ENCODE assay signal across 10 cellular contexts in genomic region chrX:51710264-51710987, GRCh38. TPM values are rescaled to one million over a fixed set of nuclear protein-coding genes. Genes with fewer than 3 reads are reported as not detected.
"Had no signal": no experiment of that assay in that cellular context is flagged by ENCODE, and none has a peak within 500 bp of the region (broad histone marks: within the 10 kb centered on the region; RNA-seq: fewer than 3 reads in every experiment).

TSS of gene CENPVL1 (plus strand) at chrX:51710512. CDS start at chrX:51710512, 0 bp downstream.

RNA-seq across cellular contexts. Expression of gene CENPVL1, which starts in this region (rescaled TPM):
- total RNA-seq: OCI-LY7, PC-3, PC-9, Peyer's patch, Right ventricle myocardium inferior, Right ventricle myocardium superior, RPMI7951, SJCRH30, SJSA1, SK-MEL-5 had no signal
